ENCODE assay signal across 8 cellular contexts in the genomic region with DNA sequence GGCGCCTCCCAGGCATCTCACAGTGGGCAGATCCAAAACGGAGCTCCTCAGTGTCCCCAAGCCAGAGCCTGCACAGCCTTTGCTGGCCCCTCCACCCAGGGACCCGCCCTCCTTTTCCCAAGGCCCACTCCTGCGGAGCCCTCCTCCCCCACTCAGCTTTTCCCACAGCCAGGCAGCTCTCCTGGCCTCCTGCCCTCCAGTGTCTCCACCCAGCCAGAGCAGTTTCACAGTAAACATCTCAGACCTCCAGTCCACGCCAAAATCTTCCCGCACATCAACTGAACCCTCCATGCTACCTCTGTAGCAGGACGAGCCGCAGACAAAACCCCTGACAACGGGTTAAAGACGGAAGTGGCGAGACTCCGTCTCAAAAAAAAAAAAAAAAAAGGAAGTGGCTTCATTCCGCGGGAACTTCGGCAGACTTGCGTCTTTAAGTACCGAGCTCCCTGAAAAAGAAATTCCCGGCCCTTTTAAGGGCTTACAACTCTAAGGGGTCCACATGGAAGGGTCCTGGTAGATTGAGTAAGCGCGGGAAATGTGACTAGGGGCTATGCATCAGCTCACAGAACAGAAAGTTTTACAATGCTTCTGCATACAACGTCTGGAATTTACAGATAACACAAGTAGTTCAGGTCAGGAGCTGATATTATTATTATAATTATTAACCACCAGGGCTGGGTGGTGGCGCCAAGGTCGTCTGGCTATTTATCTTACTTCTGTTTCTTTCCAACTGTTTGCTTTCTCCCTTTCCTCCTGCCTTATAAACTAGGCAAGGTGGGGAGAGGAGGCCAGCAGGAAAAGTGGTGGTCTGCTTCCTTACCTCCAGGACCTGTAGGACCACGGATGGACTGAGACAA. TPM values are rescaled to one million over a fixed set of nuclear protein-coding genes. Genes with fewer than 3 reads are reported as not detected.
DNase-seq lines count a peak whose midpoint lies in the region; ATAC-seq lines count a peak whose summit lies in the region.

No MANE protein-coding gene starts in this region.

- peaks cover 24 to 28% of the 10 kb centered on the region in 2 donors for H3K4me1 Mint-ChIP-seq in effector memory CD8-positive, alpha-beta T cell (ENCODE audit: low read depth in 2 of 2)

- peak; percentile 33 to 67 for DNase-seq in HAP-1 (ENCODE audit: low spot score in 2 of 2)
- no peak for DNase-seq in SJCRH30
- peak in 1 of 3 experiments; percentile 26 for DNase-seq in effector memory CD8-positive, alpha-beta T cell
- no peak for DNase-seq in putamen (ENCODE audit: low spot score)
- no peak for DNase-seq in NCI-H1105 (lab: John Stamatoyannopoulos, UW)
- DNase-seq in mucosa of gallbladder (ENCODE audit: low spot score), result no peak

- H3K36me3 Mint-ChIP-seq in effector memory CD8-positive, alpha-beta T cell (ENCODE audit: insufficient read depth), result peaks cover 22% of the 10 kb centered on the region

- H3K27ac ChIP-seq in SJCRH30 (peak overlapping the region; percentile 42; the same call in 1 of the 2 replicates), rectal smooth muscle tissue (ENCODE audit: low read depth, low read length) (no peak overlapping the region)

- H3K9ac ChIP-seq in rectal smooth muscle tissue (ENCODE audit: low read length), result no peak overlapping the region

- in situ Hi-C loops in HAP-1 (cut with MboI; ENCODE audit: low sequenced_read_pairs), result no loop called here

- H3K36me3 ChIP-seq in HAP-1 (replicated peaks) (no peaks in the 10 kb centered on the region), SJCRH30 (no peaks in the 10 kb centered on the region), rectal smooth muscle tissue (ENCODE audit: control insufficient read depth, insufficient read depth, low read length) (no peaks in the 10 kb centered on the region)

- H3K4me3 ChIP-seq in HAP-1 (peak overlapping the region; percentile 73), SJCRH30 (peak overlapping the region; percentile 68), rectal smooth muscle tissue (ENCODE audit: low read length) (peak overlapping the region; percentile 54)

- H3K27me3 ChIP-seq in HAP-1 (ENCODE audit: low read depth), result no peaks in the 10 kb centered on the region
- H3K27me3 ChIP-seq in SJCRH30, result no peaks in the 10 kb centered on the region
- no peaks in the 10 kb centered on the region for H3K27me3 ChIP-seq in rectal smooth muscle tissue (ENCODE audit: control insufficient read depth, insufficient read depth, low read length)

- H3K9me3 ChIP-seq in HAP-1 (no peaks in the 10 kb centered on the region), SJCRH30 (replicated peaks) (no peaks in the 10 kb centered on the region)

- no peaks in the 10 kb centered on the region for H3K27me3 Mint-ChIP-seq in effector memory CD8-positive, alpha-beta T cell

- H3K9me3 Mint-ChIP-seq in effector memory CD8-positive, alpha-beta T cell, result no peaks in the 10 kb centered on the region

- peak overlapping the region; percentile 80 to 93 for H3K4me3 Mint-ChIP-seq in effector memory CD8-positive, alpha-beta T cell

- peaks cover 11% of the 10 kb centered on the region for H3K4me1 ChIP-seq in HAP-1
- peaks cover 5% of the 10 kb centered on the region; the same call in 1 of the 2 replicates for H3K4me1 ChIP-seq in SJCRH30
- H3K4me1 ChIP-seq in rectal smooth muscle tissue (ENCODE audit: control insufficient read depth, insufficient read depth, low read length), result no peaks in the 10 kb centered on the region

- H3K27ac Mint-ChIP-seq in effector memory CD8-positive, alpha-beta T cell, result peak overlapping the region; percentile 89 to 95

- ATAC-seq in effector memory CD8-positive, alpha-beta T cell (replicated peaks), result peak; percentile 10
- no peak for ATAC-seq in GM21390 (IDR thresholded peaks at IDR 0.05; ENCODE audit: unreplicated experiment)

RNA-seq across cellular contexts. Expression of gene GRIN1, which starts 11.4 kb away (rescaled TPM):
- 0.49 and 2.0 TPM in 2 replicates for total RNA-seq in SJCRH30 (2014; rRNA removed; shearing (Covaris generic))
- total RNA-seq in mucosa of gallbladder, result 0.83 TPM

RNA-seq across cellular contexts. Expression of gene DPP7, which starts 13.0 kb away (rescaled TPM):
- total RNA-seq in SJCRH30 (2014; rRNA removed; shearing (Covaris generic)), result 12.6 and 13.4 TPM in 2 replicates
- total RNA-seq in mucosa of gallbladder, result 199 TPM

RNA-seq across cellular contexts. Expression of gene MAN1B1, which starts 40.7 kb away (rescaled TPM):
- total RNA-seq in SJCRH30 (2014; rRNA removed; shearing (Covaris generic)), result 38.4 and 42.6 TPM in 2 replicates
- total RNA-seq in mucosa of gallbladder, result 59.8 TPM

RNA-seq across cellular contexts. Expression of gene LRRC26, which starts 42.3 kb away (rescaled TPM):
- total RNA-seq in SJCRH30 (2014; rRNA removed; shearing (Covaris generic)), result 0.24 and 0.53 TPM in 2 replicates
- total RNA-seq in mucosa of gallbladder, result 0.43 TPM

RNA-seq across cellular contexts. Expression of gene TMEM210, which starts 44.3 kb away (rescaled TPM):
- total RNA-seq in SJCRH30 (2014; rRNA removed; shearing (Covaris generic)), result not detected in 2 replicates
- total RNA-seq in mucosa of gallbladder, result not detected

Comparison
In these comparisons a context has a peak if more than half of its experiments do, and no peak if none do; other contexts are left out.
1. DNase-seq: peak in HAP-1 (2 of 2); none in SJCRH30 (0 of 2), putamen (single experiment), NCI-H1105 (single experiment) and mucosa of gallbladder (single experiment).
2. RNA of gene DPP7, which starts 13.0 kb away (total RNA-seq): 199 TPM in mucosa of gallbladder (single experiment); 12.6 to 13.4 TPM in SJCRH30; every median in the first group is over 10 times any median in the second.
3. Peak in every context shown above with its lines, with median percentiles within 50 percentile points of each other: H3K4me3 ChIP-seq.